1 cellular context compared by ENCODE assay signal in the genomic region with DNA sequence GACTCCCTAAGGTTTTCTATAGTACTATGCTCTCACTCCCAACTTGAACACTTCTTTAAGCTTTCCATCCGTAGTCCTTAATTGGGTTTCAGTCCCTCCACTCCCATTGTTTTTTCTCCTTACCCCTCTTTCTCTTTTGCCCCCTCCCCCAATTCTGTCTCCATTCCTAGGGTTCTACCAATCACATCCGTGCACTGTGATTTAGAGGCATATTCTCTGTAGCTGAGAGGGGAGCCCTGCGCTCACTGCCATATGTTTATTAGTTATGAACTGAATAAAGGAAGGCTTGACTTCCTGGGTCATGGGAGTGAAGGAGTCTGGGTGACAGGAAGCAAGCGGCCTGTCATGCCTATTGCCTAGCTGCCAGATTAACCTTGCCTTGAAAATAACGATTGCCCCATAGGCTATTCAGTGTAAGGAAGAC.
A peak's percentile ranks its signal among the peaks of the same experiment; 100 is the strongest.
TF ChIP-seq lines count a peak whose summit lies in the region.

No MANE protein-coding gene starts in this region.

TF ChIP-seq in HEK293, 187 proteins besides CTCF, POLR2A, EP300 and RAD21 (continued from another document):
- TF ChIP-seq ZNF433 (tag by site-specific recombination; IDR thresholded peaks at IDR 0.05; ENCODE audit: low read depth) (0 out of 2 replicates have a peak, but pooled peaks have one; percentile 17), TRIM28 (IDR thresholded peaks at IDR 0.05; ENCODE audit: borderline replicate concordance, low read length) (no peak), ZNF76 (tag by site-specific recombination; IDR thresholded peaks at IDR 0.05; ENCODE audit: borderline replicate concordance, low read depth) (peak; percentile 75), SP2 (tag by site-specific recombination; IDR thresholded peaks at IDR 0.05) (peak; percentile 58), ZBTB48 (tag by site-specific recombination; IDR thresholded peaks at IDR 0.05) (peak; percentile 62), ZNF292 (tag by site-specific recombination; IDR thresholded peaks at IDR 0.05; ENCODE audit: borderline replicate concordance, low read depth) (no peak)
